In the genomic region with DNA sequence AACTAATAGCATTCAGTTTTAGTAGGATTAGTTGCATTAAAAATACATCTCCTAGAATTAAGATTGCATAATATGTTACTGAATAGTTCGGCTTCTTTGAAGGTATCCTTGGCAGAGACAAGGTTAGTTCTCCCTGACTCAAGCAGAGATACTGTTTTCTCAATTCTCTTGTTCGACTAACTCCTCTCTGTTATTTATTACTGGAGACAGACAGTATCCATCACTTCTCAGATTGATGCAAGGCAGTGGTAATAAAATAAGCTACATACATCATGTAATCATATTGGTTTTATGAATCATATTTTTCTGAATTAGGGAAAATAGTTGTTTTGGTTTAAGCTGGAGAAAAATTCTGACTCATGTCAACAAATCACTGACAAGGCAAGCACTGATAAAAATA, we compare ENCODE assay signal across 24 cellular contexts.
DNase-seq lines count a peak whose midpoint lies in the region; ATAC-seq and TF ChIP-seq lines count a peak whose summit lies in the region.
"Had no signal": no experiment of that assay in that cellular context is flagged by ENCODE, and none has a peak within 500 bp of the region (broad histone marks: within the 10 kb centered on the region; RNA-seq: fewer than 3 reads in every experiment).

No MANE protein-coding gene starts in this region.

- BruUV-seq in PC-3 (replicated peaks; lab: Mats Ljungman, UMichigan), result no TSS peak

- H3K9me3 ChIP-seq in PC-3 (ENCODE audit: low read length), result no peaks in the 10 kb centered on the region

- H3K36me3 ChIP-seq in PC-3 (ENCODE audit: low read depth, low read length), result no peaks in the 10 kb centered on the region
- H3K36me3 ChIP-seq: tibial nerve had no signal

- ATAC-seq in PC-3, result peak; percentile 76
- no peak for ATAC-seq in HG03432 (IDR thresholded peaks at IDR 0.05; ENCODE audit: unreplicated experiment)
- ATAC-seq: activated CD4-positive, CD25-positive, alpha-beta regulatory T cell treated with anti-CD3 and anti-CD28 coated beads, Interleukin-2, amount 50 U/mL, for 24 hours; activated T-cell treated with anti-CD3 and anti-CD28 coated beads, Interleukin-2, amount 50 U/mL, for 72 hours; CD8-positive, alpha-beta T cell had no signal

- H3K27ac ChIP-seq in PC-3 (ENCODE audit: low read length), result 0 out of 2 replicates have a peak overlapping the region, but pooled peaks have one; percentile 8
- H3K27ac ChIP-seq: tibial nerve had no signal

- H3K27ac Mint-ChIP-seq in nephron, result peak overlapping the region; percentile 72 to 90 (median 75)
- H3K27ac Mint-ChIP-seq: activated naive CD8-positive, alpha-beta T cell; activated T-cell treated with anti-CD3 and anti-CD28 coated beads, Interleukin-2, amount 50 U/mL, for 72 hours; CD8-positive, alpha-beta T cell; dendritic cell treated with granulocyte-macrophage colony-stimulating factor and Interleukin-4, amounts not matched to agents 40 ng/mL and 50 ng/mL, for 4 days; stimulated activated naive CD8-positive, alpha-beta T cell treated with anti-CD3 and anti-CD28 coated beads, Interleukin-15, Interleukin-2, amounts not matched to agents 100 ng/mL and 50 ng/mL, for 24 hours had no signal

- H3K79me2 ChIP-seq in PC-3 (ENCODE audit: low read length), result no peaks in the 10 kb centered on the region

- peaks cover 13% of the 10 kb centered on the region for H3K36me3 Mint-ChIP-seq in nephron (ENCODE audit: low read depth)
- H3K36me3 Mint-ChIP-seq: activated naive CD8-positive, alpha-beta T cell; CD8-positive, alpha-beta T cell had no signal

- no peak overlapping the region for H3K4me2 ChIP-seq in PC-3 (ENCODE audit: low read length)

- H3K27me3 Mint-ChIP-seq in nephron (ENCODE audit: low read depth), result no peaks in the 10 kb centered on the region
- H3K27me3 Mint-ChIP-seq: activated naive CD8-positive, alpha-beta T cell; brain; dendritic cell treated with granulocyte-macrophage colony-stimulating factor and Interleukin-4, amounts not matched to agents 40 ng/mL and 50 ng/mL, for 4 days; progenitor cell of endocrine pancreas had no signal

- H3K27me3 ChIP-seq in PC-3 (ENCODE audit: low read length), result no peaks in the 10 kb centered on the region
- H3K27me3 ChIP-seq: tibial nerve had no signal

- peaks cover 7% of the 10 kb centered on the region for H3K9me3 Mint-ChIP-seq in nephron

- peaks cover 22% of the 10 kb centered on the region for H3K4me1 ChIP-seq in PC-3 (ENCODE audit: insufficient read depth, low read length)
- H3K4me1 ChIP-seq: tibial nerve had no signal

- TF ChIP-seq CTCF in PC-3 (conservative IDR thresholded peaks at IDR 0.05; ENCODE audit: low read depth, low read length) (no peak), epithelial cell of esophagus (IDR thresholded peaks at IDR 0.05; ENCODE audit: insufficient read depth, low read depth, low read length, missing control alignments) (no peak), nephron (IDR thresholded peaks at IDR 0.05; ENCODE audit: unreplicated experiment in 3 of 3) (no peak)

- H3K9ac ChIP-seq in PC-3 (ENCODE audit: low read length), result no peak overlapping the region

- DNase-seq in ELR (ENCODE audit: low read depth) (peak; percentile 54), PC-3 (peak; percentile 64), epithelial cell of esophagus (ENCODE audit: low read depth) (peak; percentile 42), NCI-H1417 (lab: John Stamatoyannopoulos, UW) (no peak), putamen (ENCODE audit: low spot score) (no peak)
- DNase-seq in stimulated activated naive CD4-positive, alpha-beta T cell (lab: John Stamatoyannopoulos, UW), result no peak
- DNase-seq: activated T-cell treated with anti-CD3 and anti-CD28 coated beads, Interleukin-2, amount 50 U/mL, for 72 hours; CD8-positive, alpha-beta T cell; H9; NCI-H1092 treated with DMSO at 0.1 percent for 48 hours; NCI-H2081; NCI-H510A treated with DMSO at 0.1 percent for 48 hours; stimulated activated CD4-positive, alpha-beta T cell treated with anti-CD3 and anti-CD28 coated beads, Interleukin-4, amount 100 ng/mL, for 1 hour; T1000 had no signal

- H3K4me1 Mint-ChIP-seq in nephron, result peaks cover 46% of the 10 kb centered on the region

- POLR2A ChIA-PET in PC-3 (lab: Charles Lee; ENCODE audit: unreplicated experiment), result interaction anchor here (0.5 kb wide), 1 partner anchor 73 kb away, joined by 9 read pairs; no protein-coding TSS in a partner anchor

- no peaks in the 10 kb centered on the region for H4K20me1 ChIP-seq in PC-3 (ENCODE audit: low read length)

- H3K9me2 ChIP-seq in PC-3 (replicated peaks; ENCODE audit: low read length), result no peaks in the 10 kb centered on the region

- no peaks in the 10 kb centered on the region for H3F3A ChIP-seq in PC-3 (ENCODE audit: low read length, unreplicated experiment)

- CTCF ChIA-PET in PC-3 (lab: Charles Lee), result interaction anchor here (0.5 kb wide), 1 partner anchor 16 kb away, joined by 3 read pairs; no protein-coding TSS in a partner anchor

- no peak overlapping the region for H3K4me3 ChIP-seq in PC-3 (ENCODE audit: low read length)
- no peak overlapping the region for H3K4me3 ChIP-seq in epithelial cell of esophagus (ENCODE audit: low read length)
- H3K4me3 ChIP-seq: tibial nerve had no signal

- H2AFZ ChIP-seq in PC-3 (ENCODE audit: low read length), result no peak overlapping the region

- intact Hi-C loops in PC-3 (cut with micrococcal nuclease), result no loop called here

- no peak overlapping the region for H3K4me3 Mint-ChIP-seq in nephron
- H3K4me3 Mint-ChIP-seq: activated naive CD8-positive, alpha-beta T cell; activated T-cell treated with anti-CD3 and anti-CD28 coated beads, Interleukin-2, amount 50 U/mL, for 72 hours; brain; CD8-positive, alpha-beta T cell; dendritic cell treated with granulocyte-macrophage colony-stimulating factor and Interleukin-4, amounts not matched to agents 40 ng/mL and 50 ng/mL, for 4 days; H9; neural crest cell; stimulated activated naive CD8-positive, alpha-beta T cell treated with anti-CD3 and anti-CD28 coated beads, Interleukin-15, Interleukin-2, amounts not matched to agents 100 ng/mL and 50 ng/mL, for 24 hours had no signal

Comparison
In these comparisons a context has a peak if more than half of its experiments do, and no peak if none do; other contexts are left out.
1. DNase-seq: peak in ELR (single experiment), PC-3 (single experiment) and epithelial cell of esophagus (single experiment); none in NCI-H1417 (0 of 3), stimulated activated naive CD4-positive, alpha-beta T cell (0 of 6) and putamen (single experiment).